Comparison of ENCODE assay signal across 8 cellular contexts in genomic region chr1:23824711-23825075, GRCh38. TPM values are rescaled to one million over a fixed set of nuclear protein-coding genes. Genes with fewer than 3 reads are reported as not detected.
A peak's percentile ranks its signal among the peaks of the same experiment; 100 is the strongest.
DNase-seq lines count a peak whose midpoint lies in the region; ATAC-seq, FAIRE-seq and TF ChIP-seq lines count a peak whose summit lies in the region.

No MANE protein-coding gene starts in this region.

- peak overlapping the region; percentile 89 to 97 (median 93) for H3K4me3 Mint-ChIP-seq in CD8-positive, alpha-beta memory T cell

- no peaks in the 10 kb centered on the region for H4K20me1 ChIP-seq in OCI-LY7 (ENCODE audit: insufficient read depth, low read length)
- H4K20me1 ChIP-seq in osteoblast (ENCODE audit: insufficient read depth, low read length), result no peaks in the 10 kb centered on the region

- H3K36me3 ChIP-seq in CD8-positive, alpha-beta memory T cell (ENCODE audit: insufficient read depth, low read length), result no peaks in the 10 kb centered on the region
- H3K36me3 ChIP-seq in OCI-LY7 (ENCODE audit: insufficient read depth, low read length) (no peaks in the 10 kb centered on the region), esophagus (ENCODE audit: control insufficient read depth in 2 of 2, insufficient read depth in 2 of 2, low read length in 1 of 2) (no peaks in the 10 kb centered on the region), osteoblast (ENCODE audit: insufficient read depth, low read length) (no peaks in the 10 kb centered on the region)

- 3% methylated on average over 8 of the region's 8 CpGs for WGBS in esophagus, 2 donors

- no peak for ATAC-seq in HG03045 (IDR thresholded peaks at IDR 0.05; ENCODE audit: unreplicated experiment)
- ATAC-seq in omental fat pad (ENCODE audit: low FRiP score), result no peak

- H3K27ac ChIP-seq in CD8-positive, alpha-beta memory T cell (ENCODE audit: low read depth, low read length), result peak overlapping the region; percentile 96
- H3K27ac ChIP-seq in OCI-LY7 (ENCODE audit: low read depth, low read length, poor library complexity, severe bottlenecking) (peak overlapping the region; percentile 25), esophagus (ENCODE audit: low read depth in 2 of 2, low read length in 1 of 2) (peak overlapping the region; percentile 95 to 97), osteoblast (ENCODE audit: low read depth, low read length) (peak overlapping the region; percentile 98)

- H2AFZ ChIP-seq in OCI-LY7 (ENCODE audit: low read length) (peak overlapping the region; percentile 91), osteoblast (ENCODE audit: low read length) (peak overlapping the region; percentile 99)

- no peaks in the 10 kb centered on the region for H3K9me3 Mint-ChIP-seq in CD8-positive, alpha-beta memory T cell

- H3K9me2 ChIP-seq in OCI-LY7 (ENCODE audit: insufficient read depth, low read length), result no peaks in the 10 kb centered on the region

- BruUV-seq in OCI-LY7 (replicated peaks; lab: Mats Ljungman, UMichigan), result no TSS peak

- no peaks in the 10 kb centered on the region for H3K27me3 ChIP-seq in CD8-positive, alpha-beta memory T cell (ENCODE audit: insufficient read depth, low read length, poor library complexity, severe bottlenecking)
- no peaks in the 10 kb centered on the region for H3K27me3 ChIP-seq in esophagus (ENCODE audit: control insufficient read depth in 1 of 2, insufficient read depth in 2 of 2, low read length in 2 of 2)
- H3K27me3 ChIP-seq in osteoblast (ENCODE audit: insufficient read depth, low read length), result no peaks in the 10 kb centered on the region

- H3K27ac Mint-ChIP-seq in CD8-positive, alpha-beta memory T cell, result peak overlapping the region; percentile 93 to 98 (median 96)

- TF ChIP-seq CTCF in OCI-LY7 (conservative IDR thresholded peaks at IDR 0.05; ENCODE audit: low read length), result no peak
- TF ChIP-seq CTCF in osteoblast (IDR thresholded peaks at IDR 0.05; ENCODE audit: extremely low read depth, low read depth, low read length), result no peak
- no peak for TF ChIP-seq CTCF in D721Med (IDR thresholded peaks at IDR 0.05; ENCODE audit: insufficient read depth, missing control alignments)
- TF ChIP-seq CTCF in omental fat pad (IDR thresholded peaks at IDR 0.05), result no peak

- CTCF ChIA-PET in CD8-positive, alpha-beta memory T cell (lab: Charles Lee), result interaction anchor here (0.9 to 10.9 kb wide), 5 partner anchors 14 to 92 kb away, joined by 3 to 78 read pairs (median 4); no protein-coding TSS in a partner anchor
- CTCF ChIA-PET in OCI-LY7 (lab: Charles Lee; ENCODE audit: unreplicated experiment), result interaction anchor here (0.6 to 1.7 kb wide), 2 partner anchors 14 to 19 kb away, joined by 5 read pairs; no protein-coding TSS in a partner anchor

- H3K4me3 ChIP-seq in CD8-positive, alpha-beta memory T cell (ENCODE audit: low read length), result peak overlapping the region; percentile 95
- H3K4me3 ChIP-seq in OCI-LY7 (ENCODE audit: low read depth, low read length, poor library complexity, severe bottlenecking) (peak overlapping the region; percentile 86), esophagus (ENCODE audit: low read depth in 1 of 2, low read length in 2 of 2) (peak overlapping the region; percentile 98 to 99), osteoblast (ENCODE audit: insufficient read depth, low read length) (peak overlapping the region; percentile 99)

- peaks cover 23 to 24% (median 24%) of the 10 kb centered on the region in 3 donors for H3K4me1 Mint-ChIP-seq in CD8-positive, alpha-beta memory T cell

- intact Hi-C loops in OCI-LY7 (cut with micrococcal nuclease; ENCODE audit: unreplicated experiment), result no loop called here

- H3K9me3 ChIP-seq in CD8-positive, alpha-beta memory T cell (ENCODE audit: low read length), result no peaks in the 10 kb centered on the region
- H3K9me3 ChIP-seq in OCI-LY7 (ENCODE audit: low read length) (no peaks in the 10 kb centered on the region), esophagus (ENCODE audit: control insufficient read depth in 2 of 2, insufficient read depth in 1 of 2, low read depth in 1 of 2, low read length in 1 of 2) (no peaks in the 10 kb centered on the region), osteoblast (ENCODE audit: low read depth, low read length) (no peaks in the 10 kb centered on the region)

- DNase-seq in CD8-positive, alpha-beta memory T cell, result no peak
- DNase-seq in OCI-LY7 (ENCODE audit: low spot score), result no peak
- DNase-seq in osteoblast (ENCODE audit: insufficient read length, low spot score, missing footprints), result no peak
- no peak for DNase-seq in D721Med (ENCODE audit: insufficient read length, low spot score)
- DNase-seq in cerebellum (ENCODE audit: low spot score), result no peak
- DNase-seq in omental fat pad (ENCODE audit: low spot score), result no peak

- POLR2A ChIA-PET in CD8-positive, alpha-beta memory T cell (lab: Charles Lee), result interaction anchor here (0.6 to 2.4 kb wide), 5 partner anchors 9 to 49 kb away, joined by 3 to 20 read pairs (median 12); partner anchors contain the start of gene GALE
- POLR2A ChIA-PET in OCI-LY7 (lab: Charles Lee), result interaction anchor here (0.9 to 1.5 kb wide), 6 partner anchors 12 to 92 kb away, joined by 3 to 6 read pairs (median 4); no protein-coding TSS in a partner anchor

- no peaks in the 10 kb centered on the region for H3K27me3 Mint-ChIP-seq in CD8-positive, alpha-beta memory T cell

- peaks cover 12% of the 10 kb centered on the region for H3K4me1 ChIP-seq in CD8-positive, alpha-beta memory T cell (ENCODE audit: insufficient read depth, low read length)
- H3K4me1 ChIP-seq in OCI-LY7 (ENCODE audit: insufficient read depth, low read length, poor library complexity, severe bottlenecking) (peaks cover 16% of the 10 kb centered on the region), esophagus (ENCODE audit: control insufficient read depth in 2 of 2, insufficient read depth in 2 of 2, low read length in 1 of 2) (no peaks in the 10 kb centered on the region), osteoblast (ENCODE audit: insufficient read depth, low read length) (peaks cover 4% of the 10 kb centered on the region)

- FAIRE-seq in D721Med (lab: Jason Lieb, UNC), result no peak

- peak overlapping the region; percentile 82 for H3K4me2 ChIP-seq in OCI-LY7 (ENCODE audit: low read length)
- peak overlapping the region; percentile 95 for H3K4me2 ChIP-seq in osteoblast (ENCODE audit: insufficient read depth, low read length)

- H3K36me3 Mint-ChIP-seq in CD8-positive, alpha-beta memory T cell, result peaks cover 0 to 16% (median 6%) of the 10 kb centered on the region in 3 donors

- H3K79me2 ChIP-seq in OCI-LY7 (ENCODE audit: insufficient read depth, low read depth, low read length) (no peaks in the 10 kb centered on the region), osteoblast (ENCODE audit: insufficient read depth, low read length) (peaks cover 23% of the 10 kb centered on the region)

RNA-seq across cellular contexts. Expression of gene HMGCL, which starts 0.5 kb away (rescaled TPM):
- total RNA-seq in CD8-positive, alpha-beta memory T cell, result 10 to 100 TPM; 24.7 to 25.3 TPM
- polyA plus RNA-seq in CD8-positive, alpha-beta memory T cell, result 28.0 TPM
- 9.0 and 13.1 TPM in 2 replicates for total RNA-seq in OCI-LY7 (2014; rRNA removed; shearing (Covaris generic))
- total RNA-seq in OCI-LY7 (2022), result 27.4 and 30.7 TPM in 2 replicates
- polyA plus RNA-seq in esophagus, result 10 to 100 TPM; 16.8 to 27.4 TPM
- 36.5 and 39.8 TPM in 2 replicates for total RNA-seq in osteoblast
- 9.8 TPM for total RNA-seq in cerebellum
- 10 to 100 TPM; 19.2 to 47.1 (median 41.4) TPM for total RNA-seq in omental fat pad

RNA-seq across cellular contexts. Expression of gene GALE, which starts 24.1 kb away (rescaled TPM):
- total RNA-seq in CD8-positive, alpha-beta memory T cell, result 10 to 100 TPM; 50.5 to 55.3 TPM
- 17.2 TPM for polyA plus RNA-seq in CD8-positive, alpha-beta memory T cell
- 17.9 and 19.6 TPM in 2 replicates for total RNA-seq in OCI-LY7 (2014; rRNA removed; shearing (Covaris generic))
- 16.0 and 16.8 TPM in 2 replicates for total RNA-seq in OCI-LY7 (2022)
- polyA plus RNA-seq in esophagus, result 100 to 1,000 TPM in 1 of 2 donors, 10 to 100 TPM in 1; 76.6 to 120 TPM
- 11.8 and 13.4 TPM in 2 replicates for total RNA-seq in osteoblast
- total RNA-seq in cerebellum, result 11.9 TPM
- 10 to 100 TPM; 15.6 to 19.4 (median 17.9) TPM for total RNA-seq in omental fat pad

RNA-seq across cellular contexts. Expression of gene LYPLA2, which starts 33.7 kb away (rescaled TPM):
- total RNA-seq in CD8-positive, alpha-beta memory T cell, result 100 to 1,000 TPM in 1 of 2 experiments, 10 to 100 TPM in 1; 99.9 to 100 TPM
- 109 TPM for polyA plus RNA-seq in CD8-positive, alpha-beta memory T cell
- total RNA-seq in OCI-LY7 (2014; rRNA removed; shearing (Covaris generic)), result 65.1 and 91.2 TPM in 2 replicates
- total RNA-seq in OCI-LY7 (2022) (66.5 and 68.3 TPM in 2 replicates), osteoblast (28.3 and 36.9 TPM in 2 replicates), cerebellum (21.1 TPM), omental fat pad (10 to 100 TPM; 36.0 to 54.0 (median 40.3) TPM)
- 10 to 100 TPM; 44.4 to 63.7 TPM for polyA plus RNA-seq in esophagus

RNA-seq across cellular contexts. Expression of gene FUCA1, which starts 43.4 kb away (rescaled TPM):
- total RNA-seq in CD8-positive, alpha-beta memory T cell, result 10 to 100 TPM; 14.1 to 15.7 TPM
- polyA plus RNA-seq in CD8-positive, alpha-beta memory T cell, result 17.2 TPM
- 9.1 and 9.3 TPM in 2 replicates for total RNA-seq in OCI-LY7 (2014; rRNA removed; shearing (Covaris generic))
- total RNA-seq in OCI-LY7 (2022), result 9.3 and 9.9 TPM in 2 replicates
- polyA plus RNA-seq in esophagus, result 10 to 100 TPM in 1 of 2 donors, 1 to 10 TPM in 1; 7.3 to 10.2 TPM
- 31.2 and 34.7 TPM in 2 replicates for total RNA-seq in osteoblast
- total RNA-seq in cerebellum, result 11.9 TPM
- 10 to 100 TPM; 31.7 to 49.5 (median 45.7) TPM for total RNA-seq in omental fat pad

RNA-seq across cellular contexts. Expression of gene PITHD1, which starts 46.5 kb away (rescaled TPM):
- total RNA-seq in CD8-positive, alpha-beta memory T cell, result 100 to 1,000 TPM; 105 TPM
- 68.5 TPM for polyA plus RNA-seq in CD8-positive, alpha-beta memory T cell
- total RNA-seq in OCI-LY7 (2014; rRNA removed; shearing (Covaris generic)), result 89.9 and 90.8 TPM in 2 replicates
- total RNA-seq in OCI-LY7 (2022) (63.6 and 67.2 TPM in 2 replicates), osteoblast (29.8 and 31.1 TPM in 2 replicates), cerebellum (46.5 TPM), omental fat pad (10 to 100 TPM; 44.3 to 58.8 (median 51.7) TPM)
- polyA plus RNA-seq in esophagus, result 10 to 100 TPM; 41.3 to 57.2 TPM

Comparison
In these comparisons a context has a peak if more than half of its experiments do, and no peak if none do; other contexts are left out.
1. H3K27ac ChIP-seq: peak in every context shown above with its lines; median percentile 98 in osteoblast; 96 in CD8-positive, alpha-beta memory T cell; 96 in esophagus; 25 in OCI-LY7.